Comparison of ENCODE assay signal across 17 cellular contexts in the genomic region with DNA sequence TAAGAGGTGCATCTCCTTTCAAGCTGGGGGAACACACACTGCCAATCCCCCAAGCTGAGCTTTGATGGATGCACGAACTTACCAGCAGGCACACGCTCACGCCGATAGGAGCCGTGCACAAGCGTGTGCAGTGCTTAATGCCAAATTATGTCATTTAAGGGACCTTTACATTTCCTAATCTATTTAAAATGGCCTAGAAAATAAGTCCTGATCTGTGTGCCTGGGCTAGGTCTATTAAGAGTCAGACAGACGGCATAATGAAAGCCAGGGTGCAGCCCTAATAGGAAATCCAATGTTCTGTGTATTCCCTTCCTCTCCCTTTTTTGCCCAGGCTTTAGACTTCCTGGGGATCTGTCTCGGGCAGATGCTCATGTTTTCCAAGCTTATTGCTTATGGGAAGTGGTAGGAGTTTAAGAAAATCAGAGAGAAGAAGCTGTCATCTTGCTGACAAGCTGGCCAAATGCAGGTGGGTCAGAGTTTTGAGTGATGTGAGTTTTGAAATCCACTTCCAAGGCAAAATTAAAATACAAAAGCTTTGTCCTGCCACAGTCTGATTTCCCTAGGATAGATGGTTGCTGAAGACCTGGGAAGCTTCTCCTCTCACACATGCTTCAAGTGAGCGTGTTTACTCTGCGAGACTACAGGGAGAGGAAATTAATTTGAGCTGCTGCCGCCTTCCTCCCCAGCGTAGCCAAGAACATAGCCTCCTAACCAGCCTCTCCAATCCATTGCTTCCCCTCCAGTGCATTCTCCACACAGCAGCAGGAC.
DNase-seq lines count a peak whose midpoint lies in the region; ATAC-seq and TF ChIP-seq lines count a peak whose summit lies in the region.
"Had no signal": no experiment of that assay in that cellular context is flagged by ENCODE, and none has a peak within 500 bp of the region (broad histone marks: within the 10 kb centered on the region; RNA-seq: fewer than 3 reads in every experiment).

No MANE protein-coding gene starts in this region.

- H3K27ac ChIP-seq in dorsolateral prefrontal cortex: peak overlapping the region in 56 of 59 donors; percentile 13 to 92 (median 74)
- H3K27ac ChIP-seq: 22Rv1, BLaER1, Peyer's patch had no signal

- no peak for TF ChIP-seq CTCF in dorsolateral prefrontal cortex (IDR thresholded peaks at IDR 0.05 in 54 of 56, conservative IDR thresholded peaks at IDR 0.05 in 2 of 56; ENCODE audit: low read depth in 1 of 56, partially characterized antibody in 56 of 56)

- DNase-seq in DMS153 treated with DMSO at 0.1 percent for 48 hours (lab: John Stamatoyannopoulos, UW; ENCODE audit: unreplicated experiment) (peak; percentile 16), DMS153 (lab: John Stamatoyannopoulos, UW) (no peak), DMS79 treated with DMSO at 0.1 percent for 48 hours (lab: John Stamatoyannopoulos, UW) (peak; percentile 54), NCI-H2227 treated with DMSO at 0.1 percent for 48 hours (lab: John Stamatoyannopoulos, UW) (peak; percentile 48), dorsolateral prefrontal cortex (peak in 1 of 10 donors; percentile 41), dedifferentiated amniotic fluid mesenchymal stem cell (ENCODE audit: extremely low spot score) (no peak)
- DNase-seq: CD8-positive, alpha-beta memory T cell; GOT3; MV-4-11; NCI-H187; NCI-H774; Peyer's patch; Right ventricle myocardium superior had no signal

- H3K4me3 ChIP-seq in dorsolateral prefrontal cortex: peak overlapping the region in 14 of 59 donors; percentile 4 to 39 (median 18)
- H3K4me3 ChIP-seq: BLaER1, Peyer's patch had no signal

- no peak for ATAC-seq in GM18520 (IDR thresholded peaks at IDR 0.05; ENCODE audit: unreplicated experiment)
- no peak for ATAC-seq in GM21447 (IDR thresholded peaks at IDR 0.05; ENCODE audit: unreplicated experiment)

- peaks cover 0 to 8% (median 0%) of the 10 kb centered on the region in 45 donors for H3K27me3 ChIP-seq in dorsolateral prefrontal cortex
- H3K27me3 ChIP-seq: BLaER1, Peyer's patch had no signal

- intact Hi-C loops in dorsolateral prefrontal cortex (cut with DNase I): no loop called here

Comparison
In these comparisons a context has a peak if more than half of its experiments do, and no peak if none do; other contexts are left out.
1. DNase-seq: peak in DMS153 treated with DMSO at 0.1 percent for 48 hours (single experiment), DMS79 treated with DMSO at 0.1 percent for 48 hours (single experiment) and NCI-H2227 treated with DMSO at 0.1 percent for 48 hours (single experiment); none in DMS153 (single experiment) and dedifferentiated amniotic fluid mesenchymal stem cell (single experiment).